In genomic region chr11:27469333-27469680, GRCh38 we compare ENCODE assay signal across 13 cellular contexts. TPM values are rescaled to one million over a fixed set of nuclear protein-coding genes. Genes with fewer than 3 reads are reported as not detected.
DNase-seq lines count a peak whose midpoint lies in the region; ATAC-seq, FAIRE-seq and TF ChIP-seq lines count a peak whose summit lies in the region.
"Had no signal": no experiment of that assay in that cellular context is flagged by ENCODE, and none has a peak within 500 bp of the region (broad histone marks: within the 10 kb centered on the region; RNA-seq: fewer than 3 reads in every experiment).

No MANE protein-coding gene starts in this region.

- H3K9me3 ChIP-seq in HAP-1 (no peaks in the 10 kb centered on the region), keratinocyte (ENCODE audit: control insufficient read depth, low read depth, low read length) (no peaks in the 10 kb centered on the region)

- H3K79me2 ChIP-seq in keratinocyte (ENCODE audit: control insufficient read depth, insufficient read depth, low read length), result peaks cover 69% of the 10 kb centered on the region

- CTCF ChIA-PET in MCF 10A (lab: Yijun Ruan, JAX), result interaction anchor here (0.8 to 0.9 kb wide), 2 partner anchors 20 to 284 kb away, joined by 3 to 4 read pairs; no protein-coding TSS in a partner anchor

- H3K36me3 ChIP-seq in HAP-1 (replicated peaks) (no peaks in the 10 kb centered on the region), keratinocyte (ENCODE audit: control insufficient read depth in 2 of 2, extremely low read depth in 1 of 2, insufficient read depth in 2 of 2, low read length in 2 of 2) (no peaks in the 10 kb centered on the region)

- peak overlapping the region; percentile 83 for H3K27ac ChIP-seq in keratinocyte (ENCODE audit: control insufficient read depth, insufficient read depth, low read length)

- BruUV-seq in MCF 10A (replicated peaks; lab: Mats Ljungman, UMichigan), result no TSS peak

- no peaks in the 10 kb centered on the region for H3K27me3 ChIP-seq in HAP-1 (ENCODE audit: low read depth)
- H3K27me3 ChIP-seq in keratinocyte (ENCODE audit: control insufficient read depth, extremely low read depth, insufficient read depth, low read length), result no peaks in the 10 kb centered on the region

- ATAC-seq in HG03175 (IDR thresholded peaks at IDR 0.05; ENCODE audit: unreplicated experiment) (no peak), left lobe of liver (no peak)

- no peak for FAIRE-seq in keratinocyte (lab: Jason Lieb, UNC)

- H3K4me3 ChIP-seq in HAP-1, result peak overlapping the region; percentile 65
- H3K4me3 ChIP-seq in keratinocyte (ENCODE audit: control insufficient read depth in 2 of 3, extremely low read depth in 1 of 3, insufficient read depth in 2 of 3, low read depth in 1 of 3, low read length in 3 of 3), result peak overlapping the region; percentile 88 to 92 (median 91)

- dilution Hi-C loops in keratinocyte (cut with MboI; ENCODE audit: extremely low pct_ligation_motif_present, low sequenced_read_pairs), result no loop called here

- H3K9me3 Mint-ChIP-seq in MCF 10A (ENCODE audit: unreplicated experiment), result no peaks in the 10 kb centered on the region
- H3K9me3 Mint-ChIP-seq: activated T-helper 1 cell treated with anti-CD3 and anti-CD28 coated beads, Interleukin-12 subunit alpha, Interleukin-12 subunit beta, Interleukin-2, Interleukin-4 antibody, amounts not matched to agents 30 ng/mL and 10 ng/mL and 1 ng/mL, durations not matched to agents 14 hours and 24 hours and 36 hours had no signal

- peaks cover 49% of the 10 kb centered on the region for H3K4me1 Mint-ChIP-seq in MCF 10A (ENCODE audit: insufficient read depth, unreplicated experiment)

- no peaks in the 10 kb centered on the region for H4K20me1 ChIP-seq in keratinocyte (ENCODE audit: control insufficient read depth, extremely low read depth, insufficient read depth, low read length)

- in situ Hi-C loops in HAP-1 (cut with MboI; ENCODE audit: low sequenced_read_pairs), result loop anchor here (25.0 kb wide), 1 partner anchor 107 kb away; the partner anchor contains the start of gene CCDC34

- no peaks in the 10 kb centered on the region for H3K9me1 ChIP-seq in keratinocyte (ENCODE audit: control insufficient read depth, extremely low read depth, insufficient read depth, low read length)

- intact Hi-C loops in MCF 10A (cut with micrococcal nuclease), result loop anchor here (2.0 to 5.0 kb wide), 2 partner anchors 43 to 67 kb away; no protein-coding TSS in a partner anchor

- H3K36me3 Mint-ChIP-seq in MCF 10A (ENCODE audit: insufficient read depth, unreplicated experiment), result peaks cover 10% of the 10 kb centered on the region

- H3K27ac Mint-ChIP-seq in MCF 10A (ENCODE audit: low read depth, unreplicated experiment), result peak overlapping the region; percentile 79
- H3K27ac Mint-ChIP-seq: activated T-helper 1 cell treated with anti-CD3 and anti-CD28 coated beads, Interleukin-12 subunit alpha, Interleukin-12 subunit beta, Interleukin-2, Interleukin-4 antibody, amounts not matched to agents 30 ng/mL and 10 ng/mL and 1 ng/mL, durations not matched to agents 14 hours and 24 hours and 36 hours had no signal

- DNase-seq in HAP-1 (ENCODE audit: low spot score in 2 of 2) (peak in 1 of 2 experiments; percentile 47), MCF 10A (ENCODE audit: unreplicated experiment) (no peak), keratinocyte (ENCODE audit: low read depth, low spot score) (no peak), retina (peak; percentile 50), islet precursor cell (no peak), left lobe of liver (ENCODE audit: low spot score) (no peak), activated gamma-delta T cell (lab: John Stamatoyannopoulos, UW) (no peak)
- DNase-seq: cortex of kidney; KBM-7; NCI-H2107; stimulated activated CD4-positive, alpha-beta T cell treated with anti-CD3 and anti-CD28 coated beads, Interleukin-2, amount 100 ng/mL, for 48 hours had no signal

- no peak for TF ChIP-seq CTCF in MCF 10A (IDR thresholded peaks at IDR 0.05; ENCODE audit: unreplicated experiment)
- TF ChIP-seq CTCF in keratinocyte (optimal IDR thresholded peaks at IDR 0.05 in 1 of 3, IDR thresholded peaks at IDR 0.05 in 1 of 3, conservative IDR thresholded peaks at IDR 0.05 in 1 of 3; ENCODE audit: extremely low read depth in 1 of 3, insufficient read depth in 2 of 3, low read length in 3 of 3), result no peak

- peak overlapping the region; percentile 94 for H3K4me2 ChIP-seq in keratinocyte (ENCODE audit: control insufficient read depth, extremely low read depth, insufficient read depth, low read depth, low read length)

- peak overlapping the region; percentile 74 for H3K4me3 Mint-ChIP-seq in MCF 10A (ENCODE audit: unreplicated experiment)
- H3K4me3 Mint-ChIP-seq: activated T-helper 1 cell treated with anti-CD3 and anti-CD28 coated beads, Interleukin-12 subunit alpha, Interleukin-12 subunit beta, Interleukin-2, Interleukin-4 antibody, amounts not matched to agents 30 ng/mL and 10 ng/mL and 1 ng/mL, durations not matched to agents 14 hours and 24 hours and 36 hours had no signal

- peaks cover 43% of the 10 kb centered on the region for H3K4me1 ChIP-seq in HAP-1
- peaks cover 58% of the 10 kb centered on the region for H3K4me1 ChIP-seq in keratinocyte (ENCODE audit: control insufficient read depth, extremely low read depth, insufficient read depth, low read length)

- POLR2A ChIA-PET in MCF 10A (lab: Yijun Ruan, JAX), result interaction anchor here (0.8 to 5.2 kb wide), 6 partner anchors 13 to 112 kb away, joined by 3 to 55 read pairs (median 4); no protein-coding TSS in a partner anchor

- H3K27me3 Mint-ChIP-seq in MCF 10A (ENCODE audit: insufficient read depth, unreplicated experiment), result no peaks in the 10 kb centered on the region

- peak overlapping the region; percentile 90 for H3K9ac ChIP-seq in keratinocyte (ENCODE audit: control insufficient read depth, extremely low read depth, insufficient read depth, low read length)

- no peak overlapping the region for H2AFZ ChIP-seq in keratinocyte (ENCODE audit: control insufficient read depth, low read length)

RNA-seq across cellular contexts. Expression of gene LGR4, which starts 3.3 kb away (rescaled TPM):
- total RNA-seq in MCF 10A (2022) (14.2 and 14.8 TPM in 2 replicates), left lobe of liver (50.8 TPM)
- polyA plus RNA-seq in keratinocyte, result 24.3 to 49.7 TPM (median 35.1 TPM) in 3 replicates
- 7.3 TPM for polyA plus RNA-seq in keratinocyte (2011; ENCODE audit: low read depth)
- polyA plus RNA-seq in keratinocyte (2011; cell fraction: cytosol; rRNA removed), result 10.9 and 21.5 TPM in 2 replicates
- 48.3 and 61.2 TPM in 2 replicates for polyA plus RNA-seq in keratinocyte (2011; cell fraction: nucleus; rRNA removed)
- 14.8 and 24.7 TPM in 2 replicates for polyA plus RNA-seq in keratinocyte (2012; ENCODE audit: low replicate concordance)
- 37.3 to 116 TPM (median 94.5 TPM) in 3 replicates for polyA minus RNA-seq in keratinocyte
- polyA minus RNA-seq in keratinocyte (2011; cell fraction: cytosol; rRNA and poly(A)+ RNA removed), result 30.1 TPM
- polyA minus RNA-seq in keratinocyte (2011; cell fraction: nucleus; rRNA and poly(A)+ RNA removed), result 95.4 and 156 TPM in 2 replicates
- total RNA-seq: activated T-helper 1 cell treated with anti-CD3 and anti-CD28 coated beads, Interleukin-12 subunit alpha, Interleukin-12 subunit beta, Interleukin-2, Interleukin-4 antibody, amounts not matched to agents 30 ng/mL and 10 ng/mL and 1 ng/mL, durations not matched to agents 14 hours and 24 hours and 36 hours had no signal

RNA-seq across cellular contexts. Expression of gene LIN7C, which starts 37.3 kb away (rescaled TPM):
- 47.7 and 50.3 TPM in 2 replicates for total RNA-seq in MCF 10A (2022)
- polyA plus RNA-seq in keratinocyte, result 12.1 to 27.5 TPM (median 23.0 TPM) in 3 replicates
- polyA plus RNA-seq in keratinocyte (2011; ENCODE audit: low read depth), result 20.4 TPM
- 13.2 and 23.7 TPM in 2 replicates for polyA plus RNA-seq in keratinocyte (2011; cell fraction: cytosol; rRNA removed)
- 13.2 and 18.1 TPM in 2 replicates for polyA plus RNA-seq in keratinocyte (2011; cell fraction: nucleus; rRNA removed)
- 12.8 and 13.6 TPM in 2 replicates for polyA plus RNA-seq in keratinocyte (2012; ENCODE audit: low replicate concordance)
- polyA minus RNA-seq in keratinocyte, result 4.8 to 18.2 TPM (median 8.4 TPM) in 3 replicates
- polyA minus RNA-seq in keratinocyte (2011; cell fraction: cytosol; rRNA and poly(A)+ RNA removed), result 18.6 TPM
- polyA minus RNA-seq in keratinocyte (2011; cell fraction: nucleus; rRNA and poly(A)+ RNA removed), result 8.4 and 18.7 TPM in 2 replicates
- 22.3 TPM for total RNA-seq in left lobe of liver
